Comparison of ENCODE assay signal across 8 cellular contexts in genomic region chr12:104986022-104986941, GRCh38. TPM values are rescaled to one million over a fixed set of nuclear protein-coding genes. Genes with fewer than 3 reads are reported as not detected.
DNase-seq lines count a peak whose midpoint lies in the region; ATAC-seq and TF ChIP-seq lines count a peak whose summit lies in the region.

A gene with protein sequence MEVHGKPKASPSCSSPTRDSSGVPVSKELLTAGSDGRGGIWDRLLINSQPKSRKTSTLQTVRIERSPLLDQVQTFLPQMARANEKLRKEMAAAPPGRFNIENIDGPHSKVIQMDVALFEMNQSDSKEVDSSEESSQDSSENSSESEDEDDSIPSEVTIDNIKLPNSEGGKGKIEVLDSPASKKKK (plus strand): TSS chr12:104986316. CDS start chr12:104986353, 37 bp downstream.

- TF ChIP-seq CTCF in kidney epithelial cell (IDR thresholded peaks at IDR 0.05; ENCODE audit: insufficient read depth, low read length, poor library complexity, severe bottlenecking), result no peak

- DNase-seq in AG20443 (ENCODE audit: low spot score), result peak; percentile 98
- peak; percentile 76 for DNase-seq in NCI-H446 treated with DMSO at 0.1 percent for 48 hours (lab: John Stamatoyannopoulos, UW)
- peak; percentile 88 for DNase-seq in activated CD4-positive, CD25-positive, alpha-beta regulatory T cell treated with anti-CD3 and anti-CD28 coated beads, Interleukin-2, amount 50 U/mL, for 72 hours
- DNase-seq in cerebellar nuclear complex (lab: John Stamatoyannopoulos, UW), result peak; percentile 56 to 75
- DNase-seq in kidney epithelial cell (ENCODE audit: low read depth), result peak; percentile 65
- DNase-seq in stimulated activated CD4-positive, alpha-beta T cell treated with anti-CD3 and anti-CD28 coated beads, Interleukin-15, amount 100 ng/mL, for 24 hours, result peak; percentile 95

- no peaks in the 10 kb centered on the region for H3K36me3 ChIP-seq in kidney epithelial cell (ENCODE audit: control insufficient read depth, insufficient read depth, low read length)

- ATAC-seq in GM19043 (IDR thresholded peaks at IDR 0.05; ENCODE audit: low read depth, unreplicated experiment) (peak; percentile 95), HG03354 (IDR thresholded peaks at IDR 0.05; ENCODE audit: poor library complexity, severe bottlenecking, unreplicated experiment) (peak; percentile 98)

- peak within 1 kb of the TSS; percentile 67 for H3K4me3 ChIP-seq in kidney epithelial cell (ENCODE audit: low read depth, low read length)

- no peaks in the 10 kb centered on the region for H3K27me3 ChIP-seq in kidney epithelial cell (ENCODE audit: control insufficient read depth, insufficient read depth, low read length)

RNA-seq across cellular contexts. Expression of the gene that starts here (rescaled TPM):
- 9.9 and 10.5 TPM in 2 replicates for total RNA-seq in kidney epithelial cell

Comparison
In these comparisons a context has a peak if more than half of its experiments do, and no peak if none do; other contexts are left out.
1. Peak in every context shown above with its lines: DNase-seq, ATAC-seq and H3K4me3 ChIP-seq.